ENCODE assay signal across 26 cellular contexts in genomic region chr9:88044200-88044599, GRCh38.
"Had no signal": no experiment of that assay in that cellular context is flagged by ENCODE, and none has a peak within 500 bp of the region (broad histone marks: within the 10 kb centered on the region; RNA-seq: fewer than 3 reads in every experiment).

No MANE protein-coding gene starts in this region.

- H3K36me3 ChIP-seq: gastrocnemius medialis, left ventricle myocardium inferior, pancreas, prostate gland, sigmoid colon, stomach, tibial artery, upper lobe of right lung had no signal

- H3K4me1 ChIP-seq: body of pancreas, gastrocnemius medialis, left ventricle myocardium inferior, pancreas, prostate gland, sigmoid colon, stomach, tibial artery, upper lobe of right lung had no signal

- DNase-seq: activated CD4-positive, alpha-beta T cell treated with anti-CD3 and anti-CD28 coated beads, Interleukin-2, amount 50 U/mL, for 1 hour; activated CD8-positive, alpha-beta T cell treated with anti-CD3 and anti-CD28 coated beads for 36 hours; activated T-cell treated with anti-CD3 and anti-CD28 coated beads, Interleukin-2, amount 50 U/mL, for 48 hours; aorta; body of pancreas; dermis blood vessel endothelial cell; effector CD4-positive, alpha-beta T cell; erythroblast; gastrocnemius medialis; glutamatergic neuron; islet precursor cell; left ventricle myocardium inferior; pancreas; retina; sigmoid colon; small intestine; stimulated activated CD4-positive, alpha-beta T cell treated with anti-CD3 and anti-CD28 coated beads, Interleukin-1b, Interleukin-23, amount 100 ng/mL, for 48 hours; stimulated activated naive B cell treated with anti-CD40 and anti-IgM and Interleukin-4, amounts not matched to agents 10 μg/mL and 1 μg/mL and 100 μg/mL, for 72 hours; stomach; T-helper 17 cell; tibial artery; upper lobe of right lung had no signal

- H3K27me3 ChIP-seq: body of pancreas, gastrocnemius medialis, pancreas, sigmoid colon, stomach, tibial artery, upper lobe of right lung had no signal

- H3K9me3 ChIP-seq: pancreas, prostate gland had no signal

- H3K27ac ChIP-seq: body of pancreas, gastrocnemius medialis, left ventricle myocardium inferior, pancreas, prostate gland, sigmoid colon, stomach, tibial artery, upper lobe of right lung had no signal

- FAIRE-seq: colon, pancreas, small intestine had no signal

- ATAC-seq: activated CD8-positive, alpha-beta T cell treated with anti-CD3 and anti-CD28 coated beads for 36 hours; body of pancreas; gastrocnemius medialis; pancreas; stimulated activated naive B cell treated with anti-CD40 and anti-IgM and Interleukin-4, amounts not matched to agents 10 μg/mL and 1 μg/mL and 100 μg/mL, for 72 hours; T-helper 17 cell; upper lobe of right lung; WTC11 had no signal

- H3K4me3 ChIP-seq: body of pancreas, gastrocnemius medialis, left ventricle myocardium inferior, lung, pancreas, prostate gland, sigmoid colon, stomach, tibial artery, upper lobe of right lung had no signal
